In genomic region chr2:26229595-26229994, GRCh38 we compare ENCODE assay signal across 25 cellular contexts. TPM values are rescaled to one million over a fixed set of nuclear protein-coding genes. Genes with fewer than 3 reads are reported as not detected.
DNase-seq lines count a peak whose midpoint lies in the region; ATAC-seq, FAIRE-seq and TF ChIP-seq lines count a peak whose summit lies in the region.
"Had no signal": no experiment of that assay in that cellular context is flagged by ENCODE, and none has a peak within 500 bp of the region (broad histone marks: within the 10 kb centered on the region; RNA-seq: fewer than 3 reads in every experiment).

No MANE protein-coding gene starts in this region.

- TF ChIP-seq EP300 in HepG2 (IDR thresholded peaks at IDR 0.05; ENCODE audit: low read depth in 2 of 2, low read length in 2 of 2) (no peak), HepG2 (CRISPR knock-in tag; IDR thresholded peaks at IDR 0.05; ENCODE audit: borderline replicate concordance) (no peak), GM12878 (IDR thresholded peaks at IDR 0.05; ENCODE audit: borderline replicate concordance in 1 of 2, control insufficient read depth in 1 of 2, low read depth in 2 of 2, low read length in 2 of 2) (no peak)

- SMC1A ChIA-PET in GM12878 (lab: Charles Lee; ENCODE audit: uncharacterized antibody, unreplicated experiment), result no interaction called here

- no peak for TF ChIP-seq CTCF in HepG2 (CRISPR knock-in tag; IDR thresholded peaks at IDR 0.05)
- no peak for TF ChIP-seq CTCF in right lobe of liver (IDR thresholded peaks at IDR 0.05)
- no peak for TF ChIP-seq CTCF in GM12878 (IDR thresholded peaks at IDR 0.05 in 2 of 3, conservative IDR thresholded peaks at IDR 0.05 in 1 of 3; ENCODE audit: control insufficient read depth in 2 of 3, extremely low read depth in 1 of 3, insufficient read depth in 1 of 3, low read depth in 3 of 3, low read length in 3 of 3)

- H3K27ac ChIP-seq in HepG2 (ENCODE audit: extremely low read length, insufficient read depth, low read length) (no peak overlapping the region), right lobe of liver (no peak overlapping the region), GM12878 (ENCODE audit: control insufficient read depth, insufficient read depth) (no peak overlapping the region)
- H3K27ac ChIP-seq: A549; BLaER1 treated with 17β-estradiol and CSF1 and Interleukin-3, amounts not matched to agents 10 nM and 100 nM had no signal

- DNase-seq in HepG2 (ENCODE audit: low spot score) (no peak), right lobe of liver (no peak), GM12878 (ENCODE audit: low read depth, low spot score) (no peak), NCI-H226 (no peak)
- DNase-seq in stimulated activated effector memory CD8-positive, alpha-beta T cell treated with anti-CD3 and anti-CD28 coated beads, Interleukin-12 subunit alpha, Interleukin-12 subunit beta, amount 100 ng/mL, for 72 hours (ENCODE audit: low spot score in 2 of 2), result no peak
- DNase-seq: 8988T; ACHN; AML-193; BE2C; CD4-positive, alpha-beta T cell; CD8-positive, alpha-beta memory T cell; DMS 273 treated with DMSO at 0.1 percent for 48 hours; DMS79; EL; GDM1; GOT3; HFFc6 had no signal

- peaks cover 2% of the 10 kb centered on the region for H3K4me1 ChIP-seq in HepG2 (ENCODE audit: insufficient read depth, low read length)
- H3K4me1 ChIP-seq in right lobe of liver, result no peaks in the 10 kb centered on the region
- H3K4me1 ChIP-seq in GM12878 (ENCODE audit: control insufficient read depth, insufficient read depth, low read length), result no peaks in the 10 kb centered on the region
- H3K4me1 ChIP-seq: A549; BE2C; BLaER1 treated with 17β-estradiol and CSF1 and Interleukin-3, amounts not matched to agents 10 nM and 100 nM; HAP-1 had no signal

- H3K4me3 Mint-ChIP-seq in stimulated activated effector memory CD8-positive, alpha-beta T cell treated with anti-CD3 and anti-CD28 coated beads, Interleukin-12 subunit alpha, Interleukin-12 subunit beta, amount 100 ng/mL, for 72 hours, result no peak overlapping the region
- H3K4me3 Mint-ChIP-seq: CD14-positive monocyte; CD4-positive, alpha-beta T cell; CD8-positive, alpha-beta memory T cell; HFFc6 had no signal

- H3K9ac ChIP-seq in HepG2 (ENCODE audit: insufficient read depth, low read depth, low read length) (no peak overlapping the region), GM12878 (ENCODE audit: control insufficient read depth, insufficient read depth, low read length) (no peak overlapping the region)
- H3K9ac ChIP-seq: BLaER1 treated with 17β-estradiol and CSF1 and Interleukin-3, amounts not matched to agents 10 nM and 100 nM had no signal

- POLR2A ChIA-PET in HepG2 (lab: Yijun Ruan, JAX) (no interaction called here), GM12878 (lab: Charles Lee) (no interaction called here)

- H3K9me3 Mint-ChIP-seq in stimulated activated effector memory CD8-positive, alpha-beta T cell treated with anti-CD3 and anti-CD28 coated beads, Interleukin-12 subunit alpha, Interleukin-12 subunit beta, amount 100 ng/mL, for 72 hours, result no peaks in the 10 kb centered on the region
- H3K9me3 Mint-ChIP-seq: CD4-positive, alpha-beta T cell had no signal

- H3K4me1 Mint-ChIP-seq in stimulated activated effector memory CD8-positive, alpha-beta T cell treated with anti-CD3 and anti-CD28 coated beads, Interleukin-12 subunit alpha, Interleukin-12 subunit beta, amount 100 ng/mL, for 72 hours, result no peaks in the 10 kb centered on the region
- H3K4me1 Mint-ChIP-seq: CD14-positive monocyte; CD8-positive, alpha-beta memory T cell had no signal

- no peak for TF ChIP-seq POLR2A in HepG2 (IDR thresholded peaks at IDR 0.05; ENCODE audit: insufficient read depth in 1 of 2, low read depth in 2 of 2, low read length in 2 of 2)
- TF ChIP-seq POLR2A in right lobe of liver (IDR thresholded peaks at IDR 0.05), result no peak
- TF ChIP-seq POLR2A in GM12878 (IDR thresholded peaks at IDR 0.05; ENCODE audit: low read depth, low read length), result no peak
- no peak for TF ChIP-seq POLR2A in GM18505 (IDR thresholded peaks at IDR 0.05; ENCODE audit: borderline replicate concordance, extremely low read depth, insufficient read depth, insufficient read length)

- FAIRE-seq in HepG2 (lab: Jason Lieb, UNC) (no peak), GM12878 (lab: Jason Lieb, UNC) (peak; percentile 18)
- FAIRE-seq: A549, D721Med, GM12891, H54 had no signal

- H3K79me2 ChIP-seq in HepG2 (ENCODE audit: insufficient read depth, low read length) (no peaks in the 10 kb centered on the region), GM12878 (ENCODE audit: control insufficient read depth, insufficient read depth, low read length) (no peaks in the 10 kb centered on the region)

- in situ Hi-C loops in HepG2 (cut with HindIII; ENCODE audit: extremely low pct_ligation_motif_present, low pct_unique_long_range_greater_than_20kb), result no loop called here
- in situ Hi-C loops in GM12878 (cut with MboI), result no loop called here

- H2AFZ ChIP-seq in HepG2 (ENCODE audit: low read length) (no peak overlapping the region), GM12878 (ENCODE audit: control insufficient read depth, low read depth, low read length) (no peak overlapping the region)

- TF ChIP-seq RAD21 in HepG2 (CRISPR knock-in tag; IDR thresholded peaks at IDR 0.05) (no peak), GM12878 (IDR thresholded peaks at IDR 0.05; ENCODE audit: insufficient read depth, low read depth, low read length) (no peak)

- H3K4me3 ChIP-seq in HepG2 (replicated peaks in 1 of 3; ENCODE audit: insufficient read depth in 1 of 3, low read depth in 2 of 3, low read length in 3 of 3) (no peak overlapping the region), right lobe of liver (no peak overlapping the region), GM12878 (no peak overlapping the region)
- H3K4me3 ChIP-seq: A549; BLaER1 treated with 17β-estradiol and CSF1 and Interleukin-3, amounts not matched to agents 10 nM and 100 nM; HAP-1 had no signal

- H3K9me3 ChIP-seq in HepG2 (ENCODE audit: low read length) (no peaks in the 10 kb centered on the region), right lobe of liver (no peaks in the 10 kb centered on the region), GM12878 (replicated peaks; ENCODE audit: control insufficient read depth, insufficient read depth, low read length) (peaks cover 2% of the 10 kb centered on the region; the same call in 2 of the 3 replicates)
- H3K9me3 ChIP-seq: BE2C, HAP-1 had no signal

- RAD21 ChIA-PET in GM12878 (lab: Charles Lee; ENCODE audit: unreplicated experiment), result no interaction called here

- H4K20me1 ChIP-seq in HepG2 (ENCODE audit: insufficient read depth, low read length) (no peaks in the 10 kb centered on the region), GM12878 (ENCODE audit: control insufficient read depth, insufficient read depth) (no peaks in the 10 kb centered on the region)

- no peak for ATAC-seq in HepG2
- ATAC-seq in right lobe of liver, result no peak
- ATAC-seq in GM12878, result no peak
- no peak for ATAC-seq in stimulated activated effector memory CD8-positive, alpha-beta T cell treated with anti-CD3 and anti-CD28 coated beads, Interleukin-12 subunit alpha, Interleukin-12 subunit beta, amount 100 ng/mL, for 72 hours
- ATAC-seq in GM18505 (IDR thresholded peaks at IDR 0.05; ENCODE audit: unreplicated experiment), result no peak
- ATAC-seq: A549 had no signal

- H3K27ac Mint-ChIP-seq in stimulated activated effector memory CD8-positive, alpha-beta T cell treated with anti-CD3 and anti-CD28 coated beads, Interleukin-12 subunit alpha, Interleukin-12 subunit beta, amount 100 ng/mL, for 72 hours, result peak overlapping the region; percentile 29
- H3K27ac Mint-ChIP-seq: CD4-positive, alpha-beta T cell; CD8-positive, alpha-beta memory T cell; HFFc6 had no signal

- H3K27me3 ChIP-seq in HepG2 (ENCODE audit: control insufficient read depth in 1 of 2, insufficient read depth in 2 of 2, low read length in 2 of 2) (no peaks in the 10 kb centered on the region), right lobe of liver (no peaks in the 10 kb centered on the region), GM12878 (replicated peaks in 1 of 2; ENCODE audit: control insufficient read depth in 2 of 2, insufficient read depth in 2 of 2, low read length in 1 of 2) (no peaks in the 10 kb centered on the region)
- H3K27me3 ChIP-seq: BE2C; BLaER1 treated with 17β-estradiol and CSF1 and Interleukin-3, amounts not matched to agents 10 nM and 100 nM had no signal

- WGBS in HepG2 (ENCODE audit: low lambda C conversion rate), result 98% methylated on average over 3 of the region's 3 CpGs
- 92% methylated on average over 2 of the region's 3 CpGs for WGBS in right lobe of liver (ENCODE audit: insufficient coverage, low coverage, low lambda C conversion rate, missing lambda C conversion rate)
- WGBS in GM12878 (ENCODE audit: insufficient coverage, insufficient replicate concordance, low lambda C conversion rate, missing lambda C conversion rate), result 100% methylated on average over 3 of the region's 3 CpGs

- H3K36me3 ChIP-seq in HepG2 (replicated peaks in 1 of 2; ENCODE audit: control insufficient read depth in 1 of 2, insufficient read depth in 2 of 2, low read length in 2 of 2) (peaks cover 24 to 82% of the 10 kb centered on the region in 2 experiments), right lobe of liver (peaks cover 13 to 87% (median 44%) of the 10 kb centered on the region in 4 donors), GM12878 (ENCODE audit: control insufficient read depth in 2 of 2, insufficient read depth in 2 of 2, low read length in 1 of 2) (peaks cover 5 to 24% of the 10 kb centered on the region in 2 experiments; a peak in 3 of 4 replicates)

- peaks cover 100% of the 10 kb centered on the region for H3K36me3 Mint-ChIP-seq in stimulated activated effector memory CD8-positive, alpha-beta T cell treated with anti-CD3 and anti-CD28 coated beads, Interleukin-12 subunit alpha, Interleukin-12 subunit beta, amount 100 ng/mL, for 72 hours

- intact Hi-C loops in HepG2 (cut with micrococcal nuclease; ENCODE audit: unreplicated experiment), result no loop called here
- intact Hi-C loops in right lobe of liver (cut with DNase I), result no loop called here
- intact Hi-C loops in GM12878 (cut with micrococcal nuclease; ENCODE audit: unreplicated experiment), result no loop called here

- BruUV-seq in HepG2 (replicated peaks; lab: Mats Ljungman, UMichigan), result TSS peak; percentile 27
- no TSS peak for BruUV-seq in GM12878 (replicated peaks; lab: Mats Ljungman, UMichigan)

- no peak overlapping the region for H3K4me2 ChIP-seq in HepG2 (ENCODE audit: low read depth, low read length)
- H3K4me2 ChIP-seq in GM12878 (ENCODE audit: control insufficient read depth, insufficient read depth), result no peak overlapping the region
- H3K4me2 ChIP-seq: A549; BLaER1 treated with 17β-estradiol and CSF1 and Interleukin-3, amounts not matched to agents 10 nM and 100 nM had no signal

- CTCF ChIA-PET in HepG2 (lab: Yijun Ruan, JAX; ENCODE audit: low intra/inter-chr PET ratio, low total read pairs), result no interaction called here
- CTCF ChIA-PET in GM12878 (lab: Yijun Ruan, JAX), result no interaction called here

RNA-seq across cellular contexts. Expression of gene HADHA, which starts 14.8 kb away (rescaled TPM):
- 270 and 385 TPM in 2 replicates for total RNA-seq in HepG2 (2016; rRNA removed; fragmentation: Illumina TruSeq; extraction: Trizol)
- total RNA-seq in HepG2 (2016; cell fraction: cytosol; rRNA removed; fragmentation: Illumina TruSeq; extraction: Trizol; ENCODE audit: low read depth), result 28.5 and 37.3 TPM in 2 replicates
- 269 and 366 TPM in 2 replicates for total RNA-seq in HepG2 (2016; cell fraction: insoluble cytoplasmic fraction; rRNA removed; fragmentation: Illumina TruSeq; extraction: Trizol)
- total RNA-seq in HepG2 (2016; cell fraction: membrane; rRNA removed; fragmentation: Illumina TruSeq; extraction: Trizol), result 91.6 and 115 TPM in 2 replicates
- 133 TPM in 2 replicates for total RNA-seq in HepG2 (2016; cell fraction: nucleus; rRNA removed; fragmentation: Illumina TruSeq; extraction: Trizol)
- 101 and 102 TPM in 2 replicates for polyA plus RNA-seq in HepG2 (2011; rRNA removed)
- polyA plus RNA-seq in HepG2 (2011; cell fraction: cytosol; rRNA removed), result 101 and 123 TPM in 2 replicates
- polyA plus RNA-seq in HepG2 (2011; cell fraction: nucleus; rRNA removed), result 35.5 and 47.7 TPM in 2 replicates
- 178 and 209 TPM in 2 replicates for polyA plus RNA-seq in HepG2 (2012)
- 28.3 and 35.5 TPM in 2 replicates for polyA plus RNA-seq in HepG2 (2016; cell fraction: cytosol; fragmentation: Illumina TruSeq; extraction: Trizol; ENCODE audit: low read depth)
- 311 and 319 TPM in 2 replicates for polyA plus RNA-seq in HepG2 (2016; cell fraction: insoluble cytoplasmic fraction; fragmentation: Illumina TruSeq; extraction: Trizol; ENCODE audit: low read depth)
- 67.7 and 83.6 TPM in 2 replicates for polyA plus RNA-seq in HepG2 (2016; cell fraction: membrane; fragmentation: Illumina TruSeq; extraction: Trizol; ENCODE audit: low read depth)
- polyA plus RNA-seq in HepG2 (2016; cell fraction: nucleus; fragmentation: Illumina TruSeq; extraction: Trizol; ENCODE audit: insufficient read depth, low read depth), result 138 and 139 TPM in 2 replicates
- polyA minus RNA-seq in HepG2 (2011; rRNA and poly(A)+ RNA removed; ENCODE audit: low replicate concordance), result 135 and 171 TPM in 2 replicates
- 120 and 132 TPM in 2 replicates for polyA minus RNA-seq in HepG2 (2011; cell fraction: cytosol; rRNA and poly(A)+ RNA removed)
- polyA minus RNA-seq in HepG2 (2011; cell fraction: nucleus; rRNA and poly(A)+ RNA removed), result 57.7 and 75.8 TPM in 2 replicates
- total RNA-seq in right lobe of liver, result 100 to 1,000 TPM; 115 to 246 (median 160) TPM
- 66.8 and 68.7 TPM in 2 replicates for total RNA-seq in GM12878 (2013; cell fraction: nucleolus; rRNA removed)
- 158 and 175 TPM in 2 replicates for total RNA-seq in GM12878 (2014; rRNA removed)
- total RNA-seq in GM12878 (2014; rRNA removed; fragmentation: Illumina TruSeq; extraction: Trizol), result 170 TPM in 2 replicates
- total RNA-seq in GM12878 (2021), result 160 and 161 TPM in 2 replicates
- polyA plus RNA-seq in GM12878 (2011; ENCODE audit: low read depth), result 104 TPM
- polyA plus RNA-seq in GM12878 (2011; rRNA removed), result 194 and 208 TPM in 2 replicates
- polyA plus RNA-seq in GM12878 (2011; cell fraction: cytosol; rRNA removed), result 157 and 181 TPM in 2 replicates
- 110 and 115 TPM in 2 replicates for polyA plus RNA-seq in GM12878 (2011; cell fraction: nucleus; rRNA removed)
- 108 and 139 TPM in 2 replicates for polyA plus RNA-seq in GM12878 (2012)
- polyA plus RNA-seq in GM12878 (2014; fragmentation: Illumina TruSeq; extraction: Trizol), result 207 and 221 TPM in 2 replicates
- 100 to 1,000 TPM; 109 to 144 TPM for polyA plus RNA-seq in GM12878 (2014; fragmentation: Nextera tagmentation; extraction: Ambion mirVana)
- polyA plus RNA-seq in GM12878 (2014; rRNA removed), result 114 and 125 TPM in 2 replicates
- 100 to 1,000 TPM; 187 to 190 TPM for polyA plus RNA-seq in GM12878 (2016; fragmentation: Nextera tagmentation; extraction: Ambion mirVana)
- 204 and 208 TPM in 2 replicates for polyA minus RNA-seq in GM12878 (2011; rRNA and poly(A)+ RNA removed)
- polyA minus RNA-seq in GM12878 (2011; cell fraction: cytosol; rRNA and poly(A)+ RNA removed), result 79.4 and 89.2 TPM in 2 replicates
- polyA minus RNA-seq in GM12878 (2011; cell fraction: nucleus; rRNA and poly(A)+ RNA removed), result 32.5 and 45.4 TPM in 2 replicates

RNA-seq across cellular contexts. Expression of gene HADHB, which starts 15.1 kb away (rescaled TPM):
- total RNA-seq in HepG2 (2016; rRNA removed; fragmentation: Illumina TruSeq; extraction: Trizol), result 238 and 304 TPM in 2 replicates
- total RNA-seq in HepG2 (2016; cell fraction: cytosol; rRNA removed; fragmentation: Illumina TruSeq; extraction: Trizol; ENCODE audit: low read depth), result 27.8 and 28.9 TPM in 2 replicates
- 239 and 297 TPM in 2 replicates for total RNA-seq in HepG2 (2016; cell fraction: insoluble cytoplasmic fraction; rRNA removed; fragmentation: Illumina TruSeq; extraction: Trizol)
- 45.3 and 49.2 TPM in 2 replicates for total RNA-seq in HepG2 (2016; cell fraction: membrane; rRNA removed; fragmentation: Illumina TruSeq; extraction: Trizol)
- 107 and 123 TPM in 2 replicates for total RNA-seq in HepG2 (2016; cell fraction: nucleus; rRNA removed; fragmentation: Illumina TruSeq; extraction: Trizol)
- 97.1 and 112 TPM in 2 replicates for polyA plus RNA-seq in HepG2 (2011; rRNA removed)
- polyA plus RNA-seq in HepG2 (2011; cell fraction: cytosol; rRNA removed), result 101 and 128 TPM in 2 replicates
- polyA plus RNA-seq in HepG2 (2011; cell fraction: nucleus; rRNA removed), result 35.3 and 43.0 TPM in 2 replicates
- polyA plus RNA-seq in HepG2 (2012), result 78.1 and 124 TPM in 2 replicates
- polyA plus RNA-seq in HepG2 (2016; cell fraction: cytosol; fragmentation: Illumina TruSeq; extraction: Trizol; ENCODE audit: low read depth), result 19.4 and 19.7 TPM in 2 replicates
- 261 and 264 TPM in 2 replicates for polyA plus RNA-seq in HepG2 (2016; cell fraction: insoluble cytoplasmic fraction; fragmentation: Illumina TruSeq; extraction: Trizol; ENCODE audit: low read depth)
- 31.8 and 34.9 TPM in 2 replicates for polyA plus RNA-seq in HepG2 (2016; cell fraction: membrane; fragmentation: Illumina TruSeq; extraction: Trizol; ENCODE audit: low read depth)
- polyA plus RNA-seq in HepG2 (2016; cell fraction: nucleus; fragmentation: Illumina TruSeq; extraction: Trizol; ENCODE audit: insufficient read depth, low read depth), result 130 and 134 TPM in 2 replicates
- polyA minus RNA-seq in HepG2 (2011; rRNA and poly(A)+ RNA removed; ENCODE audit: low replicate concordance), result 138 and 239 TPM in 2 replicates
- polyA minus RNA-seq in HepG2 (2011; cell fraction: cytosol; rRNA and poly(A)+ RNA removed), result 86.5 and 95.1 TPM in 2 replicates
- 71.3 and 79.6 TPM in 2 replicates for polyA minus RNA-seq in HepG2 (2011; cell fraction: nucleus; rRNA and poly(A)+ RNA removed)
- total RNA-seq in right lobe of liver, result 100 to 1,000 TPM; 129 to 295 (median 219) TPM
- total RNA-seq in GM12878 (2013; cell fraction: nucleolus; rRNA removed), result 148 and 151 TPM in 2 replicates
- 53.7 and 67.3 TPM in 2 replicates for total RNA-seq in GM12878 (2014; rRNA removed)
- total RNA-seq in GM12878 (2014; rRNA removed; fragmentation: Illumina TruSeq; extraction: Trizol), result 68.8 and 69.3 TPM in 2 replicates
- 73.5 and 78.6 TPM in 2 replicates for total RNA-seq in GM12878 (2021)
- polyA plus RNA-seq in GM12878 (2011; ENCODE audit: low read depth), result 51.6 TPM
- polyA plus RNA-seq in GM12878 (2011; rRNA removed), result 123 and 161 TPM in 2 replicates
- 98.4 and 125 TPM in 2 replicates for polyA plus RNA-seq in GM12878 (2011; cell fraction: cytosol; rRNA removed)
- polyA plus RNA-seq in GM12878 (2011; cell fraction: nucleus; rRNA removed), result 86.4 and 86.8 TPM in 2 replicates
- polyA plus RNA-seq in GM12878 (2012), result 51.4 and 70.3 TPM in 2 replicates
- polyA plus RNA-seq in GM12878 (2014; fragmentation: Illumina TruSeq; extraction: Trizol), result 67.0 and 76.4 TPM in 2 replicates
- polyA plus RNA-seq in GM12878 (2014; fragmentation: Nextera tagmentation; extraction: Ambion mirVana), result 100 to 1,000 TPM; 107 to 145 TPM
- polyA plus RNA-seq in GM12878 (2014; rRNA removed), result 60.7 and 68.6 TPM in 2 replicates
- 100 to 1,000 TPM in 1 of 2 experiments, 10 to 100 TPM in 1; 97.5 to 104 TPM for polyA plus RNA-seq in GM12878 (2016; fragmentation: Nextera tagmentation; extraction: Ambion mirVana)
- 145 and 159 TPM in 2 replicates for polyA minus RNA-seq in GM12878 (2011; rRNA and poly(A)+ RNA removed)
- polyA minus RNA-seq in GM12878 (2011; cell fraction: cytosol; rRNA and poly(A)+ RNA removed), result 24.9 and 31.3 TPM in 2 replicates
- polyA minus RNA-seq in GM12878 (2011; cell fraction: nucleus; rRNA and poly(A)+ RNA removed), result 29.4 and 49.3 TPM in 2 replicates

RNA-seq across cellular contexts. Expression of gene GAREM2, which starts 56.7 kb away (rescaled TPM):
- total RNA-seq in HepG2 (2016; rRNA removed; fragmentation: Illumina TruSeq; extraction: Trizol) (0.31 and 0.38 TPM in 2 replicates), right lobe of liver (under 1 TPM in 5 of 6 experiments, not detected in 1; 0.11 to 0.34 (median 0.20) TPM), GM12878 (2014; rRNA removed) (0.23 and 0.38 TPM in 2 replicates), GM12878 (2014; rRNA removed; fragmentation: Illumina TruSeq; extraction: Trizol) (0.18 and 0.23 TPM in 2 replicates), GM12878 (2021) (0.85 and 1.4 TPM in 2 replicates)
- total RNA-seq in HepG2 (2016; cell fraction: cytosol; rRNA removed; fragmentation: Illumina TruSeq; extraction: Trizol; ENCODE audit: low read depth), result 0.10 and 0.18 TPM in 2 replicates
- total RNA-seq in HepG2 (2016; cell fraction: insoluble cytoplasmic fraction; rRNA removed; fragmentation: Illumina TruSeq; extraction: Trizol), result 0.35 and 0.36 TPM in 2 replicates
- 0.55 and 0.62 TPM in 2 replicates for total RNA-seq in HepG2 (2016; cell fraction: membrane; rRNA removed; fragmentation: Illumina TruSeq; extraction: Trizol)
- total RNA-seq in HepG2 (2016; cell fraction: nucleus; rRNA removed; fragmentation: Illumina TruSeq; extraction: Trizol), result 0.28 and 0.94 TPM in 2 replicates
- polyA plus RNA-seq in HepG2 (2011; rRNA removed) (0.29 and 0.37 TPM in 2 replicates), GM12878 (2011; rRNA removed) (0.19 and 0.71 TPM in 2 replicates), GM12878 (2014; fragmentation: Illumina TruSeq; extraction: Trizol) (0.25 and 0.56 TPM in 2 replicates), GM12878 (2014; fragmentation: Nextera tagmentation; extraction: Ambion mirVana) (under 1 TPM; 0.06 to 0.20 TPM), GM12878 (2014; rRNA removed) (0.43 and 0.50 TPM in 2 replicates), GM12878 (2016; fragmentation: Nextera tagmentation; extraction: Ambion mirVana) (under 1 TPM; 0.38 to 0.50 TPM)
- polyA plus RNA-seq in HepG2 (2011; cell fraction: cytosol; rRNA removed), result 0.25 and 0.29 TPM in 2 replicates
- 0.54 and 0.56 TPM in 2 replicates for polyA plus RNA-seq in HepG2 (2011; cell fraction: nucleus; rRNA removed)
- 0.31 and 0.47 TPM in 2 replicates for polyA plus RNA-seq in HepG2 (2012)
- polyA plus RNA-seq in HepG2 (2016; cell fraction: cytosol; fragmentation: Illumina TruSeq; extraction: Trizol; ENCODE audit: low read depth), result 0.35 and 0.49 TPM in 2 replicates
- 0.88 and 1.2 TPM in 2 replicates for polyA plus RNA-seq in HepG2 (2016; cell fraction: insoluble cytoplasmic fraction; fragmentation: Illumina TruSeq; extraction: Trizol; ENCODE audit: low read depth)
- polyA plus RNA-seq in HepG2 (2016; cell fraction: membrane; fragmentation: Illumina TruSeq; extraction: Trizol; ENCODE audit: low read depth), result 0.48 and 0.61 TPM in 2 replicates
- 0.59 and 1.1 TPM in 2 replicates for polyA plus RNA-seq in HepG2 (2016; cell fraction: nucleus; fragmentation: Illumina TruSeq; extraction: Trizol; ENCODE audit: insufficient read depth, low read depth)
- 1.0 TPM in 1 of 2 replicates, not detected in the other for polyA minus RNA-seq in HepG2 (2011; rRNA and poly(A)+ RNA removed; ENCODE audit: low replicate concordance)
- 0.35 and 1.1 TPM in 2 replicates for polyA minus RNA-seq in HepG2 (2011; cell fraction: cytosol; rRNA and poly(A)+ RNA removed)
- 0.25 and 0.26 TPM in 2 replicates for polyA minus RNA-seq in HepG2 (2011; cell fraction: nucleus; rRNA and poly(A)+ RNA removed)
- total RNA-seq in GM12878 (2013; cell fraction: nucleolus; rRNA removed), result 1.7 and 2.4 TPM in 2 replicates
- polyA plus RNA-seq in GM12878 (2011; ENCODE audit: low read depth), result 0.54 TPM
- polyA plus RNA-seq in GM12878 (2011; cell fraction: cytosol; rRNA removed), result 0.50 and 0.58 TPM in 2 replicates
- polyA plus RNA-seq in GM12878 (2011; cell fraction: nucleus; rRNA removed), result 0.84 and 4.9 TPM in 2 replicates
- polyA plus RNA-seq in GM12878 (2012), result 0.72 and 0.80 TPM in 2 replicates
- 0.26 and 0.37 TPM in 2 replicates for polyA minus RNA-seq in GM12878 (2011; rRNA and poly(A)+ RNA removed)
- not detected in 2 replicates for polyA minus RNA-seq in GM12878 (2011; cell fraction: cytosol; rRNA and poly(A)+ RNA removed)
- polyA minus RNA-seq in GM12878 (2011; cell fraction: nucleus; rRNA and poly(A)+ RNA removed), result 0.12 and 0.57 TPM in 2 replicates
- total RNA-seq: HFFc6 had no signal
